Comparison of ENCODE assay signal across 15 cellular contexts in the genomic region with DNA sequence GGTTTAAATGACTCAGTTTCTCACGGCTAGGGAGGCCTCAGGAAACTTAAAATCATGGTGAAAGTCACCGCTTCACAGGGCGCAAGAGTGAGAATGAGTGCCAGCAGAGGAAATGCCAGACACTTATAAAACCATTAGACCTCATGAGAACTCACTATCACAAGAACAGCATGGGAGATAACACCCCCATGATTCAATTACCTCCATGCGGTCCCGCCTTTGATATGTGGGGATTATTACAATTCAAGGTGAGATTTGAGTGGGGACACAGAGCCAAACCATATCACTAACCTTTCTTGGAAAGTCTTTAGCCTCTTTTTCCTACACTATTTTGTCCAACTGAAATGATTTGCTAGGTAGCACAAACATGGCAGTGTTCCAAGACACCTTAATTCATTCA.
DNase-seq lines count a peak whose midpoint lies in the region; ATAC-seq and TF ChIP-seq lines count a peak whose summit lies in the region.
"Had no signal": no experiment of that assay in that cellular context is flagged by ENCODE, and none has a peak within 500 bp of the region (broad histone marks: within the 10 kb centered on the region; RNA-seq: fewer than 3 reads in every experiment).

No MANE protein-coding gene starts in this region.

- H3K4me2 ChIP-seq in GM23338, result no peak overlapping the region

- H3K36me3 ChIP-seq in GM23338 (ENCODE audit: insufficient read depth) (no peaks in the 10 kb centered on the region), SK-N-MC (ENCODE audit: insufficient read depth, low read length) (no peaks in the 10 kb centered on the region), thyroid gland (no peaks in the 10 kb centered on the region), tibial artery (no peaks in the 10 kb centered on the region)
- H3K36me3 ChIP-seq: BLaER1 treated with 17β-estradiol and CSF1 and Interleukin-3, amounts not matched to agents 10 nM and 100 nM had no signal

- no peak overlapping the region for H3K4me3 ChIP-seq in GM23338
- H3K4me3 ChIP-seq in SK-N-MC, result 0 out of 2 replicates have a peak overlapping the region, but pooled peaks have one; percentile 22
- H3K4me3 ChIP-seq in thyroid gland (replicated peaks in 1 of 3), result no peak overlapping the region
- H3K4me3 ChIP-seq in tibial artery, result no peak overlapping the region
- H3K4me3 ChIP-seq: BLaER1 treated with 17β-estradiol and CSF1 and Interleukin-3, amounts not matched to agents 10 nM and 100 nM had no signal

- TF ChIP-seq CTCF in GM23338 (conservative IDR thresholded peaks at IDR 0.05; ENCODE audit: low read depth in 2 of 2) (no peak), thyroid gland (IDR thresholded peaks at IDR 0.05) (no peak), tibial artery (IDR thresholded peaks at IDR 0.05) (no peak)

- no peak overlapping the region for H3K9ac ChIP-seq in SK-N-MC (ENCODE audit: insufficient read length)
- H3K9ac ChIP-seq: BLaER1 treated with 17β-estradiol and CSF1 and Interleukin-3, amounts not matched to agents 10 nM and 100 nM had no signal

- no peaks in the 10 kb centered on the region for H3F3A ChIP-seq in GM23338 (replicated peaks; ENCODE audit: low read depth)

- no peaks in the 10 kb centered on the region for H3K27me3 Mint-ChIP-seq in GM23338 (ENCODE audit: insufficient read depth, low read depth, poor library complexity)
- H3K27me3 Mint-ChIP-seq: B cell had no signal

- H3K4me1 ChIP-seq in GM23338 (ENCODE audit: insufficient read depth) (no peaks in the 10 kb centered on the region), thyroid gland (no peaks in the 10 kb centered on the region), tibial artery (no peaks in the 10 kb centered on the region)

- intact Hi-C loops in thyroid gland (cut with DNase I), result no loop called here
- intact Hi-C loops in tibial artery (cut with DNase I; ENCODE audit: low total_unique reads), result no loop called here

- H3K27me3 ChIP-seq in GM23338 (ENCODE audit: insufficient read depth) (no peaks in the 10 kb centered on the region), thyroid gland (no peaks in the 10 kb centered on the region), tibial artery (no peaks in the 10 kb centered on the region)
- H3K27me3 ChIP-seq: BLaER1 treated with 17β-estradiol and CSF1 and Interleukin-3, amounts not matched to agents 10 nM and 100 nM had no signal

- WGBS in thyroid gland, 2 donors, result 45 to 58% methylated on average over 5 of the region's 5 CpGs

- ATAC-seq in GM23338, result no peak
- ATAC-seq in activated naive CD4-positive, alpha-beta T cell treated with anti-CD3 and anti-CD28 coated beads, Interleukin-2, amount 50 U/mL, for 72 hours, result no peak
- ATAC-seq: CD8-positive, alpha-beta T cell had no signal

- H4K20me1 ChIP-seq in GM23338 (replicated peaks; ENCODE audit: insufficient read depth), result no peaks in the 10 kb centered on the region
- H4K20me1 ChIP-seq: BLaER1 treated with 17β-estradiol and CSF1 and Interleukin-3, amounts not matched to agents 10 nM and 100 nM had no signal

- 0 out of 2 replicates have a peak overlapping the region, but pooled peaks have one; percentile 69 for H2AFZ ChIP-seq in GM23338

- no peaks in the 10 kb centered on the region; the same call in 1 of the 2 replicates for H3K9me2 ChIP-seq in GM23338 (ENCODE audit: insufficient read depth)

- H3K9me3 ChIP-seq in SK-N-MC (ENCODE audit: low read depth, low read length), result no peaks in the 10 kb centered on the region
- no peaks in the 10 kb centered on the region for H3K9me3 ChIP-seq in thyroid gland
- no peaks in the 10 kb centered on the region for H3K9me3 ChIP-seq in tibial artery

- TF ChIP-seq POLR2A in thyroid gland (IDR thresholded peaks at IDR 0.05), result no peak

- DNase-seq in NOMO-1 treated with DMSO at 0.1 percent for 48 hours (lab: John Stamatoyannopoulos, UW; ENCODE audit: unreplicated experiment), result peak; percentile 24
- DNase-seq in NOMO-1 treated with dmso at 0.1 percent for 144 hours (lab: John Stamatoyannopoulos, UW; ENCODE audit: unreplicated experiment), result no peak
- DNase-seq in GM23338 (ENCODE audit: low spot score), result no peak
- DNase-seq in SK-N-MC (ENCODE audit: low read depth, low spot score), result no peak
- DNase-seq in thyroid gland, result peak; percentile 8 to 9
- no peak for DNase-seq in activated naive CD4-positive, alpha-beta T cell treated with anti-CD3 and anti-CD28 coated beads, Interleukin-2, amount 50 U/mL, for 72 hours (ENCODE audit: low spot score in 2 of 2)
- no peak for DNase-seq in stimulated activated CD4-positive, alpha-beta T cell treated with anti-CD3 and anti-CD28 coated beads, Interleukin-4, amount 100 ng/mL, for 1 hour
- no peak for DNase-seq in tibial artery
- DNase-seq: 8988T; CD8-positive, alpha-beta T cell; DMS 273 treated with DMSO at 0.1 percent for 48 hours; GDM1; H9 had no signal

- no peak overlapping the region for H3K27ac Mint-ChIP-seq in GM23338
- no peak overlapping the region for H3K27ac Mint-ChIP-seq in activated naive CD4-positive, alpha-beta T cell treated with anti-CD3 and anti-CD28 coated beads, Interleukin-2, amount 50 U/mL, for 72 hours
- H3K27ac Mint-ChIP-seq: B cell; CD8-positive, alpha-beta T cell; H9 had no signal

- H3K27ac ChIP-seq in GM23338 (ENCODE audit: low read depth), result no peak overlapping the region
- no peak overlapping the region for H3K27ac ChIP-seq in SK-N-MC
- H3K27ac ChIP-seq in thyroid gland, result no peak overlapping the region
- no peak overlapping the region for H3K27ac ChIP-seq in tibial artery
- H3K27ac ChIP-seq: BLaER1 treated with 17β-estradiol and CSF1 and Interleukin-3, amounts not matched to agents 10 nM and 100 nM had no signal

- H3K4me1 Mint-ChIP-seq in GM23338, result no peaks in the 10 kb centered on the region
- H3K4me1 Mint-ChIP-seq: B cell, H9 had no signal

- H3K36me3 Mint-ChIP-seq in GM23338 (ENCODE audit: low read depth), result peaks cover 9% of the 10 kb centered on the region
- no peaks in the 10 kb centered on the region for H3K36me3 Mint-ChIP-seq in activated naive CD4-positive, alpha-beta T cell treated with anti-CD3 and anti-CD28 coated beads, Interleukin-2, amount 50 U/mL, for 72 hours
- H3K36me3 Mint-ChIP-seq: CD8-positive, alpha-beta T cell had no signal

- H3K9me3 Mint-ChIP-seq in GM23338, result peaks cover 6% of the 10 kb centered on the region; the same call in 1 of the 3 replicates
- H3K9me3 Mint-ChIP-seq in activated naive CD4-positive, alpha-beta T cell treated with anti-CD3 and anti-CD28 coated beads, Interleukin-2, amount 50 U/mL, for 72 hours, result peaks cover 13 to 15% of the 10 kb centered on the region in 2 donors

- no peak overlapping the region for H3K4me3 Mint-ChIP-seq in GM23338
- H3K4me3 Mint-ChIP-seq: B cell; CD8-positive, alpha-beta T cell; H9 had no signal

- H3K79me2 ChIP-seq in GM23338 (replicated peaks; ENCODE audit: insufficient read depth), result no peaks in the 10 kb centered on the region

TF ChIP-seq in GM23338, 12 proteins besides CTCF, POLR2A, EP300 and RAD21 (continues in another document):
- no peak for TF ChIP-seq CREB1 (CRISPR knock-in tag; IDR thresholded peaks at IDR 0.05; ENCODE audit: low read depth)
- TF ChIP-seq JUNB (IDR thresholded peaks at IDR 0.05; ENCODE audit: unreplicated experiment), result no peak
- no peak for TF ChIP-seq EZH2phosphoT487 (IDR thresholded peaks at IDR 0.05; ENCODE audit: unreplicated experiment)
- TF ChIP-seq, protein P1, sequence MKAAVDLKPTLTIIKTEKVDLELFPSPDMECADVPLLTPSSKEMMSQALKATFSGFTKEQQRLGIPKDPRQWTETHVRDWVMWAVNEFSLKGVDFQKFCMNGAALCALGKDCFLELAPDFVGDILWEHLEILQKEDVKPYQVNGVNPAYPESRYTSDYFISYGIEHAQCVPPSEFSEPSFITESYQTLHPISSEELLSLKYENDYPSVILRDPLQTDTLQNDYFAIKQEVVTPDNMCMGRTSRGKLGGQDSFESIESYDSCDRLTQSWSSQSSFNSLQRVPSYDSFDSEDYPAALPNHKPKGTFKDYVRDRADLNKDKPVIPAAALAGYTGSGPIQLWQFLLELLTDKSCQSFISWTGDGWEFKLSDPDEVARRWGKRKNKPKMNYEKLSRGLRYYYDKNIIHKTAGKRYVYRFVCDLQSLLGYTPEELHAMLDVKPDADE (IDR thresholded peaks at IDR 0.05), result no peak
- TF ChIP-seq, protein P2, sequence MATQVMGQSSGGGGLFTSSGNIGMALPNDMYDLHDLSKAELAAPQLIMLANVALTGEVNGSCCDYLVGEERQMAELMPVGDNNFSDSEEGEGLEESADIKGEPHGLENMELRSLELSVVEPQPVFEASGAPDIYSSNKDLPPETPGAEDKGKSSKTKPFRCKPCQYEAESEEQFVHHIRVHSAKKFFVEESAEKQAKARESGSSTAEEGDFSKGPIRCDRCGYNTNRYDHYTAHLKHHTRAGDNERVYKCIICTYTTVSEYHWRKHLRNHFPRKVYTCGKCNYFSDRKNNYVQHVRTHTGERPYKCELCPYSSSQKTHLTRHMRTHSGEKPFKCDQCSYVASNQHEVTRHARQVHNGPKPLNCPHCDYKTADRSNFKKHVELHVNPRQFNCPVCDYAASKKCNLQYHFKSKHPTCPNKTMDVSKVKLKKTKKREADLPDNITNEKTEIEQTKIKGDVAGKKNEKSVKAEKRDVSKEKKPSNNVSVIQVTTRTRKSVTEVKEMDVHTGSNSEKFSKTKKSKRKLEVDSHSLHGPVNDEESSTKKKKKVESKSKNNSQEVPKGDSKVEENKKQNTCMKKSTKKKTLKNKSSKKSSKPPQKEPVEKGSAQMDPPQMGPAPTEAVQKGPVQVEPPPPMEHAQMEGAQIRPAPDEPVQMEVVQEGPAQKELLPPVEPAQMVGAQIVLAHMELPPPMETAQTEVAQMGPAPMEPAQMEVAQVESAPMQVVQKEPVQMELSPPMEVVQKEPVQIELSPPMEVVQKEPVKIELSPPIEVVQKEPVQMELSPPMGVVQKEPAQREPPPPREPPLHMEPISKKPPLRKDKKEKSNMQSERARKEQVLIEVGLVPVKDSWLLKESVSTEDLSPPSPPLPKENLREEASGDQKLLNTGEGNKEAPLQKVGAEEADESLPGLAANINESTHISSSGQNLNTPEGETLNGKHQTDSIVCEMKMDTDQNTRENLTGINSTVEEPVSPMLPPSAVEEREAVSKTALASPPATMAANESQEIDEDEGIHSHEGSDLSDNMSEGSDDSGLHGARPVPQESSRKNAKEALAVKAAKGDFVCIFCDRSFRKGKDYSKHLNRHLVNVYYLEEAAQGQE (IDR thresholded peaks at IDR 0.05; ENCODE audit: unreplicated experiment), result no peak
- TF ChIP-seq POLR2AphosphoS5 (IDR thresholded peaks at IDR 0.05; ENCODE audit: low read depth), result no peak
- TF ChIP-seq EZH2 (IDR thresholded peaks at IDR 0.05; ENCODE audit: low read depth, unreplicated experiment), result no peak
- TF ChIP-seq NANOG (IDR thresholded peaks at IDR 0.05; ENCODE audit: borderline replicate concordance), result no peak
- no peak for TF ChIP-seq ZNF331 (CRISPR knock-in tag; IDR thresholded peaks at IDR 0.05; ENCODE audit: low read depth)
- no peak for TF ChIP-seq STAT1 (IDR thresholded peaks at IDR 0.05; ENCODE audit: unreplicated experiment)

Comparison
In these comparisons a context has a peak if more than half of its experiments do, and no peak if none do; other contexts are left out.
1. DNase-seq: peak in NOMO-1 treated with DMSO at 0.1 percent for 48 hours (single experiment) and thyroid gland (2 of 2); none in NOMO-1 treated with dmso at 0.1 percent for 144 hours (single experiment), GM23338 (single experiment), SK-N-MC (single experiment), activated naive CD4-positive, alpha-beta T cell treated with anti-CD3 and anti-CD28 coated beads, Interleukin-2, amount 50 U/mL, for 72 hours (0 of 2), stimulated activated CD4-positive, alpha-beta T cell treated with anti-CD3 and anti-CD28 coated beads, Interleukin-4, amount 100 ng/mL, for 1 hour (single experiment) and tibial artery (0 of 2).